In genomic region chr4:145812902-145813301, GRCh38 we compare ENCODE assay signal across 19 cellular contexts.
DNase-seq lines count a peak whose midpoint lies in the region; ATAC-seq, FAIRE-seq and TF ChIP-seq lines count a peak whose summit lies in the region.
"Had no signal": no experiment of that assay in that cellular context is flagged by ENCODE, and none has a peak within 500 bp of the region (broad histone marks: within the 10 kb centered on the region; RNA-seq: fewer than 3 reads in every experiment).

No MANE protein-coding gene starts in this region.

- H2AFZ ChIP-seq in K562 (ENCODE audit: low read depth, low read length): no peak overlapping the region

- ATAC-seq in A549 (peak; percentile 73 to 96), K562 (no peak), HG03378 (IDR thresholded peaks at IDR 0.05; ENCODE audit: unreplicated experiment) (no peak)
- ATAC-seq: natural killer cell had no signal

- DNase-seq in A549 (ENCODE audit: low read depth in 1 of 2, low spot score in 1 of 2): peak; percentile 16 to 73
- peak; percentile 89 for DNase-seq in NCI-H226
- DNase-seq in K562 (ENCODE audit: extremely low read depth in 1 of 4, low spot score in 3 of 4): no peak
- peak; percentile 61 for DNase-seq in islet precursor cell
- no peak for DNase-seq in NCI-H524 treated with DMSO at 0.1 percent for 48 hours (lab: John Stamatoyannopoulos, UW)
- no peak for DNase-seq in Kasumi-1 (lab: John Stamatoyannopoulos, UW)
- DNase-seq in ovary: no peak
- DNase-seq: activated CD8-positive, alpha-beta memory T cell treated with anti-CD3 and anti-CD28 coated beads, Interleukin-2, amount 50 U/mL, for 4 hours; cortex of kidney; HCEC 1CT; head of caudate nucleus; mesendoderm; MM.1S; natural killer cell; NCI-H187 treated with DMSO at 0.1 percent for 48 hours; NCI-H446 treated with DMSO at 0.1 percent for 48 hours; stimulated activated naive CD4-positive, alpha-beta T cell treated with Interleukin-2 at 50 U/mL for 16 hours; T1000 had no signal

- peak overlapping the region; percentile 74 to 84 for H3K27ac ChIP-seq in A549
- no peak overlapping the region for H3K27ac ChIP-seq in K562 (ENCODE audit: extremely low read depth, low read depth, low read length)
- H3K27ac ChIP-seq in ovary: no peak overlapping the region

- TF ChIP-seq POLR2A in A549 (IDR thresholded peaks at IDR 0.05; ENCODE audit: low read length): no peak
- TF ChIP-seq POLR2A in K562 (conservative IDR thresholded peaks at IDR 0.05): no peak
- TF ChIP-seq POLR2A in ovary (IDR thresholded peaks at IDR 0.05): no peak

- no TSS peak for BruUV-seq in K562 (replicated peaks; lab: Mats Ljungman, UMichigan)

- no peaks in the 10 kb centered on the region for H3K36me3 ChIP-seq in K562 (ENCODE audit: control insufficient read depth, insufficient read depth, low read length)
- no peaks in the 10 kb centered on the region for H3K36me3 ChIP-seq in ovary

- no peak for TF ChIP-seq CTCF in A549 (IDR thresholded peaks at IDR 0.05)
- no peak for TF ChIP-seq CTCF in K562 (IDR thresholded peaks at IDR 0.05 in 2 of 3, conservative IDR thresholded peaks at IDR 0.05 in 1 of 3; ENCODE audit: insufficient read depth in 2 of 3, low read depth in 1 of 3, low read length in 3 of 3)
- no peak for TF ChIP-seq CTCF in ovary (IDR thresholded peaks at IDR 0.05)

- CTCF ChIA-PET in A549 (lab: Yijun Ruan, JAX) (no interaction called here), K562 (lab: Yijun Ruan, JAX; ENCODE audit: low intra/inter-chr PET ratio) (no interaction called here)

- H3K4me1 ChIP-seq in A549 (peaks cover 23% of the 10 kb centered on the region; the same call in 2 of the 3 replicates), K562 (replicated peaks in 1 of 2; ENCODE audit: control insufficient read depth in 2 of 2, insufficient read depth in 2 of 2, low read length in 2 of 2) (no peaks in the 10 kb centered on the region), ovary (ENCODE audit: insufficient read depth) (no peaks in the 10 kb centered on the region)

- H3K4me2 ChIP-seq in A549 (peak overlapping the region; percentile 7), K562 (ENCODE audit: insufficient read depth, low read length) (no peak overlapping the region)

- 22% methylated on average over 9 of the region's 9 CpGs for WGBS in A549 (ENCODE audit: missing lambda C conversion rate)
- WGBS in K562 (ENCODE audit: insufficient coverage, low coverage, missing lambda C conversion rate): 9% methylated on average over 9 of the region's 9 CpGs
- WGBS in ovary, 3 donors: 94 to 96% (median 94%) methylated on average over 9 of the region's 9 CpGs

- no peaks in the 10 kb centered on the region for H4K20me1 ChIP-seq in K562 (replicated peaks; ENCODE audit: control insufficient read depth, insufficient read depth, low read length)

- no peak overlapping the region for H3K9ac ChIP-seq in K562 (ENCODE audit: insufficient read depth in 1 of 2, low read depth in 2 of 2, low read length in 2 of 2)

- H3K4me3 ChIP-seq in A549 (no peak overlapping the region), K562 (no peak overlapping the region), ovary (no peak overlapping the region)

- TF ChIP-seq RAD21 in A549 (conservative IDR thresholded peaks at IDR 0.05 in 1 of 2, IDR thresholded peaks at IDR 0.05 in 1 of 2) (no peak), K562 (CRISPR knock-in tag; conservative IDR thresholded peaks at IDR 0.05 in 1 of 2, IDR thresholded peaks at IDR 0.05 in 1 of 2) (no peak)

- H3K27me3 ChIP-seq in K562 (ENCODE audit: control insufficient read depth in 2 of 2, insufficient read depth in 2 of 2, low read length in 2 of 2): no peaks in the 10 kb centered on the region
- H3K27me3 ChIP-seq in ovary: no peaks in the 10 kb centered on the region

- TF ChIP-seq EP300 in A549 (IDR thresholded peaks at IDR 0.05): peak; percentile 51 to 72; a peak in 2 of 5 replicates
- no peak for TF ChIP-seq EP300 in K562 (IDR thresholded peaks at IDR 0.05; ENCODE audit: low read length)
- no peak for TF ChIP-seq EP300 in ovary (IDR thresholded peaks at IDR 0.05)

- POLR2A ChIA-PET in A549 (lab: Yijun Ruan, JAX) (no interaction called here), K562 (lab: Yijun Ruan, JAX) (no interaction called here)

- no peaks in the 10 kb centered on the region for H3K9me1 ChIP-seq in K562 (ENCODE audit: control insufficient read depth, insufficient read depth, low read length)

- H3K9me3 ChIP-seq in A549: peaks cover 24% of the 10 kb centered on the region
- peaks cover 2% of the 10 kb centered on the region; the same call in 1 of the 2 replicates for H3K9me3 ChIP-seq in K562 (replicated peaks; ENCODE audit: control insufficient read depth, insufficient read depth, low read depth, low read length)
- peaks cover 0 to 3% of the 10 kb centered on the region in 2 donors for H3K9me3 ChIP-seq in ovary

- in situ Hi-C loops in K562 (cut with MboI): no loop called here

- H3K79me2 ChIP-seq in K562 (ENCODE audit: control insufficient read depth, insufficient read depth, low read length): no peaks in the 10 kb centered on the region

- FAIRE-seq in A549 (lab: Jason Lieb, UNC) (no peak), K562 (lab: Jason Lieb, UNC) (no peak)

- intact Hi-C loops in K562 (cut with micrococcal nuclease): no loop called here
- intact Hi-C loops in ovary (cut with DNase I): no loop called here

TF ChIP-seq in A549, 52 proteins besides CTCF, POLR2A, EP300 and RAD21 (continues in another document):
- TF ChIP-seq CEBPB (IDR thresholded peaks at IDR 0.05) (peak; percentile 26 to 51; a peak in 3 of 4 replicates), RNF2 (IDR thresholded peaks at IDR 0.05; ENCODE audit: borderline replicate concordance, low read depth) (no peak), KDM5A (IDR thresholded peaks at IDR 0.05) (no peak), CBX8 (IDR thresholded peaks at IDR 0.05) (no peak), TP53 (CRISPR knock-in tag; IDR thresholded peaks at IDR 0.05) (no peak), GATA3 (IDR thresholded peaks at IDR 0.05; ENCODE audit: borderline replicate concordance) (peak; percentile 60; the same call in 1 of the 2 replicates), JUNB (IDR thresholded peaks at IDR 0.05) (peak; percentile 64; the same call in 1 of the 2 replicates), FOSL2 (IDR thresholded peaks at IDR 0.05) (0 out of 2 replicates have a peak, but pooled peaks have one; percentile 44), FOSL2 (CRISPR knock-in tag; IDR thresholded peaks at IDR 0.05) (peak; percentile 67)

TF ChIP-seq in K562, 482 proteins besides CTCF, POLR2A, EP300 and RAD21 (continues in another document):
- no peak for TF ChIP-seq ZNF398 (CRISPR knock-in tag; IDR thresholded peaks at IDR 0.05)
- TF ChIP-seq DNMT1 (IDR thresholded peaks at IDR 0.05): no peak
- no peak for TF ChIP-seq ATF2 (CRISPR knock-in tag; IDR thresholded peaks at IDR 0.05)
- TF ChIP-seq ATF6 (CRISPR knock-in tag; IDR thresholded peaks at IDR 0.05): no peak
- TF ChIP-seq SOX6 (IDR thresholded peaks at IDR 0.05): 0 out of 2 replicates have a peak, but pooled peaks have one; percentile 9
- no peak for TF ChIP-seq ZNF639 (CRISPR knock-in tag; conservative IDR thresholded peaks at IDR 0.05 in 1 of 2, IDR thresholded peaks at IDR 0.05 in 1 of 2)
- TF ChIP-seq SMAD1 (IDR thresholded peaks at IDR 0.05; ENCODE audit: low read depth, low read length, partially characterized antibody): no peak

Comparison
In these comparisons a context has a peak if more than half of its experiments do, and no peak if none do; other contexts are left out.
1. ATAC-seq: peak in A549 (2 of 2); none in K562 (single experiment) and HG03378 (single experiment).
2. DNase-seq: peak in A549 (2 of 2), NCI-H226 (single experiment) and islet precursor cell (single experiment); none in K562 (0 of 4), NCI-H524 treated with DMSO at 0.1 percent for 48 hours (single experiment), Kasumi-1 (0 of 2) and ovary (0 of 5).
3. H3K27ac ChIP-seq: peak in A549 (2 of 2); none in K562 (single experiment) and ovary (0 of 2).
4. Of the 35 proteins assayed by ChIP-seq in both K562 and A549: peak only in K562: none; only in A549: CEBPB, EP300 and JUNB; in both: none; in neither: 31; mixed calls (peak in some experiments, not most) for 1.